Comparison of ENCODE assay signal across 12 cellular contexts in genomic region chr5:111655169-111655924, GRCh38.
A peak's percentile ranks its signal among the peaks of the same experiment; 100 is the strongest.
DNase-seq lines count a peak whose midpoint lies in the region; ATAC-seq and TF ChIP-seq lines count a peak whose summit lies in the region.
"Had no signal": no experiment of that assay in that cellular context is flagged by ENCODE, and none has a peak within 500 bp of the region (broad histone marks: within the 10 kb centered on the region; RNA-seq: fewer than 3 reads in every experiment).

No MANE protein-coding gene starts in this region.

- ATAC-seq in lung (ENCODE audit: insufficient read depth, low FRiP score): peak; percentile 77
- ATAC-seq in HG03378 (IDR thresholded peaks at IDR 0.05; ENCODE audit: unreplicated experiment): no peak

- peak overlapping the region in 1 of 2 donors; percentile 9 for H3K27ac ChIP-seq in lung (ENCODE audit: low read depth in 1 of 2, low read length in 1 of 2)

- no peak for TF ChIP-seq CTCF in lung (IDR thresholded peaks at IDR 0.05; ENCODE audit: control extremely low read depth, extremely low read depth)

- H3K4me3 ChIP-seq in lung: no peak overlapping the region

- no peaks in the 10 kb centered on the region for H3K27me3 ChIP-seq in lung (ENCODE audit: control insufficient read depth, insufficient read depth)

- DNase-seq in AG08395 (ENCODE audit: low spot score) (peak; percentile 54), NCI-H446 treated with DMSO at 0.1 percent for 48 hours (lab: John Stamatoyannopoulos, UW) (peak; percentile 87), fibroblast of gingiva (ENCODE audit: low read depth) (peak; percentile 59), lung (ENCODE audit: low spot score) (no peak), T-helper 1 cell (no peak), mucosa of gallbladder (ENCODE audit: low spot score) (no peak)
- no peak for DNase-seq in stimulated activated CD4-positive, alpha-beta T cell treated with anti-CD3 and anti-CD28 coated beads, Interleukin-12 subunit alpha, Interleukin-12 subunit beta, amount 100 ng/mL, for 4 hours
- DNase-seq: activated CD4-positive, alpha-beta T cell treated with anti-CD3 and anti-CD28 coated beads, Interleukin-2, amount 10 ng/mL, durations not matched to agents 24 days and 14 days; AML-193; foreskin melanocyte; NCI-H2107 had no signal

- H3K4me1 ChIP-seq in lung (ENCODE audit: control insufficient read depth in 2 of 2, insufficient read depth in 2 of 2, low read length in 2 of 2): no peaks in the 10 kb centered on the region

- no peaks in the 10 kb centered on the region for H3K36me3 ChIP-seq in lung (ENCODE audit: control insufficient read depth in 2 of 2, insufficient read depth in 2 of 2, low read length in 2 of 2)

- 42 to 78% methylated on average over 2 of the region's 2 CpGs for WGBS in lung, 2 donors

- H3K9me3 ChIP-seq in lung (ENCODE audit: control insufficient read depth in 2 of 2, insufficient read depth in 1 of 2, low read length in 1 of 2): no peaks in the 10 kb centered on the region

Comparison
In these comparisons a context has a peak if more than half of its experiments do, and no peak if none do; other contexts are left out.
1. DNase-seq: peak in AG08395 (single experiment), NCI-H446 treated with DMSO at 0.1 percent for 48 hours (single experiment) and fibroblast of gingiva (single experiment); none in lung (single experiment), T-helper 1 cell (0 of 5), mucosa of gallbladder (single experiment) and stimulated activated CD4-positive, alpha-beta T cell treated with anti-CD3 and anti-CD28 coated beads, Interleukin-12 subunit alpha, Interleukin-12 subunit beta, amount 100 ng/mL, for 4 hours (single experiment).